In genomic region chr4:53908661-53909078, GRCh38 we compare ENCODE assay signal across 8 cellular contexts.
A peak's percentile ranks its signal among the peaks of the same experiment; 100 is the strongest.
DNase-seq lines count a peak whose midpoint lies in the region; ATAC-seq, FAIRE-seq and TF ChIP-seq lines count a peak whose summit lies in the region.

No MANE protein-coding gene starts in this region.

- no peak overlapping the region for H3K4me3 Mint-ChIP-seq in activated naive CD4-positive, alpha-beta T cell treated with anti-CD3 and anti-CD28 coated beads for 36 hours

- TF ChIP-seq POLR2A in right lobe of liver (IDR thresholded peaks at IDR 0.05) (peak; percentile 52), thyroid gland (IDR thresholded peaks at IDR 0.05) (no peak)

- H3K36me3 Mint-ChIP-seq in activated naive CD4-positive, alpha-beta T cell treated with anti-CD3 and anti-CD28 coated beads for 36 hours (ENCODE audit: low read depth): no peaks in the 10 kb centered on the region

- in situ Hi-C loops in KBM-7 (cut with MboI; ENCODE audit: low pct_unique_long_range_greater_than_20kb, low sequenced_read_pairs): no loop called here

- H3K27me3 ChIP-seq in right lobe of liver (no peaks in the 10 kb centered on the region), thyroid gland (no peaks in the 10 kb centered on the region)

- H3K4me1 Mint-ChIP-seq in activated naive CD4-positive, alpha-beta T cell treated with anti-CD3 and anti-CD28 coated beads for 36 hours (ENCODE audit: low read depth): peaks cover 12% of the 10 kb centered on the region

- H3K9me3 ChIP-seq in right lobe of liver: no peaks in the 10 kb centered on the region
- H3K9me3 ChIP-seq in thyroid gland: no peaks in the 10 kb centered on the region

- DNase-seq in activated naive CD4-positive, alpha-beta T cell treated with anti-CD3 and anti-CD28 coated beads for 36 hours: peak; percentile 23
- DNase-seq in activated naive CD4-positive, alpha-beta T cell treated with anti-CD3 and anti-CD28 coated beads, Interleukin-2, amount 50 U/mL, for 16 hours: no peak
- DNase-seq in KBM-7: peak; percentile 84
- peak; percentile 80 for DNase-seq in RCC 7860 (ENCODE audit: low spot score)
- DNase-seq in dedifferentiated amniotic fluid mesenchymal stem cell (ENCODE audit: extremely low spot score): peak; percentile 91
- DNase-seq in right lobe of liver: peak in 1 of 3 donors; percentile 69
- peak; percentile 27 to 29 for DNase-seq in thyroid gland
- DNase-seq in NK-92 (lab: John Stamatoyannopoulos, UW; ENCODE audit: unreplicated experiment): no peak

- TF ChIP-seq CTCF in right lobe of liver (IDR thresholded peaks at IDR 0.05): peak; percentile 69 to 89 (median 74)
- peak in 5 of 6 experiments; percentile 28 to 75 (median 68) for TF ChIP-seq CTCF in thyroid gland (IDR thresholded peaks at IDR 0.05)

- intact Hi-C loops in activated naive CD4-positive, alpha-beta T cell treated with anti-CD3 and anti-CD28 coated beads for 36 hours (cut with micrococcal nuclease): loop anchor here (1.0 to 10.0 kb wide), 8 partner anchors 22 to 896 kb away; partner anchors contain the start of gene GSX2
- intact Hi-C loops in right lobe of liver (cut with DNase I): loop anchor here in 1 of 2 donors (10.0 kb wide), 1 partner anchor 316 kb away; the partner anchor contains the start of gene PDGFRA
- intact Hi-C loops in thyroid gland (cut with DNase I): loop anchor here (2.0 to 10.0 kb wide), 2 partner anchors 204 to 322 kb away; no protein-coding TSS in a partner anchor

- peak; percentile 80 for FAIRE-seq in RCC 7860 (lab: Jason Lieb, UNC)

- 8% methylated on average over 8 of the region's 8 CpGs for WGBS in right lobe of liver (ENCODE audit: insufficient coverage, low coverage, low lambda C conversion rate, missing lambda C conversion rate)
- 10 to 12% methylated on average over 8 of the region's 8 CpGs for whole genome bisulfite sequencing in thyroid gland, 2 donors

- no peaks in the 10 kb centered on the region for H3K9me3 Mint-ChIP-seq in activated naive CD4-positive, alpha-beta T cell treated with anti-CD3 and anti-CD28 coated beads for 36 hours

- H3K27ac Mint-ChIP-seq in activated naive CD4-positive, alpha-beta T cell treated with anti-CD3 and anti-CD28 coated beads for 36 hours: no peak overlapping the region

- H3K36me3 ChIP-seq in right lobe of liver: no peaks in the 10 kb centered on the region
- no peaks in the 10 kb centered on the region for H3K36me3 ChIP-seq in thyroid gland

- ATAC-seq in right lobe of liver: peak; percentile 97 to 99 (median 98)

- no peak overlapping the region for H3K4me3 ChIP-seq in right lobe of liver
- H3K4me3 ChIP-seq in thyroid gland (replicated peaks in 1 of 3): no peak overlapping the region

- H3K4me1 ChIP-seq in right lobe of liver (peaks cover 0 to 6% (median 0%) of the 10 kb centered on the region in 4 donors), thyroid gland (peaks cover 7 to 18% of the 10 kb centered on the region in 2 donors)

- peak overlapping the region in 2 of 3 donors; percentile 16 to 40 for H3K27ac ChIP-seq in right lobe of liver
- H3K27ac ChIP-seq in thyroid gland: no peak overlapping the region

- CTCF ChIA-PET in activated naive CD4-positive, alpha-beta T cell treated with anti-CD3 and anti-CD28 coated beads for 36 hours (lab: Charles Lee): interaction anchor here (0.9 to 3.8 kb wide), 12 partner anchors 9 to 711 kb away, joined by 3 to 30 read pairs (median 6); no protein-coding TSS in a partner anchor

- H3K27me3 Mint-ChIP-seq in activated naive CD4-positive, alpha-beta T cell treated with anti-CD3 and anti-CD28 coated beads for 36 hours (ENCODE audit: low read depth): peaks cover 46% of the 10 kb centered on the region

Comparison
In these comparisons a context has a peak if more than half of its experiments do, and no peak if none do; other contexts are left out.
1. DNase-seq: peak in activated naive CD4-positive, alpha-beta T cell treated with anti-CD3 and anti-CD28 coated beads for 36 hours (single experiment), KBM-7 (single experiment), RCC 7860 (single experiment), dedifferentiated amniotic fluid mesenchymal stem cell (single experiment) and thyroid gland (2 of 2); none in activated naive CD4-positive, alpha-beta T cell treated with anti-CD3 and anti-CD28 coated beads, Interleukin-2, amount 50 U/mL, for 16 hours (single experiment) and NK-92 (single experiment).
2. H3K27ac ChIP-seq: peak in right lobe of liver (2 of 3); none in thyroid gland (0 of 3).